In the genomic region with DNA sequence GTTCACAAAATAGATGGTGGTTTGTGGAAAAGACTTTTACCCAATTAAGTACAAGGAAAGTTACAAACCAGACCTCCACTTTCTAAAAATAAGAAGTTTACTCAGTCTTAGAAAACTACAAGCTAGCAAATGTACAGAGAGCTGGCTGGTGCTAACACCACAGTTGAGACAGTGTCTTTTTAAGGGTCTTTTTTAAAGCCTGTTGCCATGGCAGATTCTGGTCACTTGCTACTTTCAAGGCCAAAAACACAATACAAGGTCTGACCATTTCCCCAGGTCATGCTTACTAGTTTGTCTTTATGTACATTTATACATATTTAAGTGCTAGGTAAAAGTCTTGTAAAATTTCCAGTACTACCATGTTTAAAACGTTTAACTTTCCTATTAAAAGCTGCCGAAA, we compare ENCODE assay signal across 8 cellular contexts. TPM values are rescaled to one million over a fixed set of nuclear protein-coding genes. Genes with fewer than 3 reads are reported as not detected.
DNase-seq lines count a peak whose midpoint lies in the region; ATAC-seq and TF ChIP-seq lines count a peak whose summit lies in the region.

No MANE protein-coding gene starts in this region.

- DNase-seq in BJ (ENCODE audit: low read depth) (no peak), Karpas-422 (no peak), coronary artery (ENCODE audit: low spot score) (no peak), natural killer cell (no peak), AG20443 (ENCODE audit: low spot score) (no peak), GM10266 (ENCODE audit: extremely low spot score) (no peak), DMS153 treated with DMSO at 0.1 percent for 48 hours (lab: John Stamatoyannopoulos, UW; ENCODE audit: unreplicated experiment) (no peak)

- H3K36me3 ChIP-seq in BJ (ENCODE audit: control insufficient read depth, insufficient read depth, low read length) = no peaks in the 10 kb centered on the region
- H3K36me3 ChIP-seq in Karpas-422 (ENCODE audit: insufficient read depth, low read length) = peaks cover 30% of the 10 kb centered on the region

- H3K27ac ChIP-seq in Karpas-422 (ENCODE audit: low read length) (no peak overlapping the region), coronary artery (peak overlapping the region; percentile 97 to 99)

- H2AFZ ChIP-seq in Karpas-422 (ENCODE audit: low read length) = no peak overlapping the region

- ATAC-seq in natural killer cell (no peak), HG02981 (IDR thresholded peaks at IDR 0.05; ENCODE audit: unreplicated experiment) (no peak)

- peaks cover 75% of the 10 kb centered on the region for H3K4me1 ChIP-seq in Karpas-422 (ENCODE audit: low read length)

- H3K79me2 ChIP-seq in Karpas-422 (ENCODE audit: low read length) = peaks cover 53% of the 10 kb centered on the region

- no peaks in the 10 kb centered on the region for H3K9me2 ChIP-seq in Karpas-422 (replicated peaks; ENCODE audit: insufficient read depth, low read length)

- H3K27ac Mint-ChIP-seq in natural killer cell = peak overlapping the region; percentile 98 to 99

- H3K4me3 ChIP-seq in BJ (ENCODE audit: low read depth, low read length) = peak overlapping the region; percentile 98
- H3K4me3 ChIP-seq in Karpas-422 (ENCODE audit: low read length) = peak overlapping the region; percentile 79; the same call in 1 of the 2 replicates
- peak overlapping the region; percentile 98 for H3K4me3 ChIP-seq in coronary artery

- peak overlapping the region; percentile 88 for H3K4me3 Mint-ChIP-seq in natural killer cell

- POLR2A ChIA-PET in BJ (lab: Charles Lee) = interaction anchor here (0.6 to 1.1 kb wide), 2 partner anchors 83 to 1182 kb away, joined by 3 to 6 read pairs; no protein-coding TSS in a partner anchor

- TF ChIP-seq CTCF in BJ (IDR thresholded peaks at IDR 0.05; ENCODE audit: insufficient read depth, low read depth, low read length) (no peak), coronary artery (IDR thresholded peaks at IDR 0.05) (no peak), natural killer cell (IDR thresholded peaks at IDR 0.05) (no peak), GM10266 (IDR thresholded peaks at IDR 0.05; ENCODE audit: control insufficient read depth, insufficient read depth, low read depth, missing control alignments) (no peak)

- CTCF ChIA-PET in BJ (lab: Yijun Ruan, JAX) = interaction anchor here (0.9 to 2.8 kb wide), 12 partner anchors 38 to 562 kb away, joined by 3 to 33 read pairs (median 4); no protein-coding TSS in a partner anchor

- intact Hi-C loops in natural killer cell (cut with micrococcal nuclease) = loop anchor here (5.0 to 10.0 kb wide), 3 partner anchors 156 to 758 kb away; no protein-coding TSS in a partner anchor

- H3K4me2 ChIP-seq in Karpas-422 (ENCODE audit: low read depth, low read length, poor library complexity, severe bottlenecking) = peak overlapping the region; percentile 77

- H4K20me1 ChIP-seq in Karpas-422 (ENCODE audit: insufficient read depth, low read depth, low read length) = peaks cover 51% of the 10 kb centered on the region; the same call in 1 of the 2 replicates

- H3K27me3 Mint-ChIP-seq in natural killer cell (ENCODE audit: low read depth in 2 of 2) = no peaks in the 10 kb centered on the region

- no peaks in the 10 kb centered on the region for H3K9me3 ChIP-seq in Karpas-422 (ENCODE audit: low read length)

- H3K4me1 Mint-ChIP-seq in natural killer cell = peaks cover 48 to 70% of the 10 kb centered on the region in 2 donors

- peak overlapping the region; percentile 7; the same call in 1 of the 2 replicates for H3K9ac ChIP-seq in Karpas-422 (ENCODE audit: low read length)

- peaks cover 47% of the 10 kb centered on the region for H3K36me3 Mint-ChIP-seq in natural killer cell

- H3K27me3 ChIP-seq in BJ (ENCODE audit: control insufficient read depth, insufficient read depth, low read length) (no peaks in the 10 kb centered on the region), Karpas-422 (ENCODE audit: low read length) (no peaks in the 10 kb centered on the region)

- H3K9me3 Mint-ChIP-seq in natural killer cell = no peaks in the 10 kb centered on the region

RNA-seq across cellular contexts. Expression of gene BTG1, which starts 2.4 kb away (rescaled TPM):
- polyA plus RNA-seq in BJ (2011; rRNA removed) = 73.8 and 81.3 TPM in 2 replicates
- polyA minus RNA-seq in BJ (2011; rRNA and poly(A)+ RNA removed) = 66.4 and 77.9 TPM in 2 replicates
- 6.8 and 12.4 TPM in 2 replicates for total RNA-seq in Karpas-422 (2014; rRNA removed; shearing (Covaris generic); ENCODE audit: low replicate concordance)
- 1,000 to 10,000 TPM in 1 of 3 donors, 100 to 1,000 TPM in 2; 801 to 1,037 (median 830) TPM for total RNA-seq in natural killer cell

Comparison
In these comparisons a context has a peak if more than half of its experiments do, and no peak if none do; other contexts are left out.
1. RNA of gene BTG1, which starts 2.4 kb away (total RNA-seq): 801 to 1,037 TPM in natural killer cell; 6.8 to 12.4 TPM in Karpas-422; every median in the first group is over 10 times any median in the second.
2. Peak in every context shown above with its lines, with median percentiles within 50 percentile points of each other: H3K4me3 ChIP-seq.